ENCODE assay signal across 23 cellular contexts in the genomic region with DNA sequence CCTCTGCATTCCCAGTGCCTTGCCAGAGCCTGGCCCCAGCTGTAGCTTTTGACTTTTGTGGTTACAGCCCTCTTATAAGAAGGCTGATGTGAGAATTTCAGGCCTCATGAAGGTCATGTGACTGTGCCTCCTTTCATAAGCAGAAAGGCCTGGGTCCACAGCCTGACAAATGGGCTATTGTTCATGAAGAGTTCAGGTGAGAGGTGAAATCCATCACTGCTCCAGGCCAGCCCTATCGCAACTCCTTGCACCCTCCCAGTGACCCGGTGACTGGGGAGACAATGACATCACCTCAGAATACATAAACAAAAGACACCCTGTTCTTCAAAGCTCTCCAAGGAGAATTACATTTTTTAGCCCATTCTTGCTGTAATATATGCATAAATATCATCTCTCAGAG.
A peak's percentile ranks its signal among the peaks of the same experiment; 100 is the strongest.
DNase-seq lines count a peak whose midpoint lies in the region; ATAC-seq, FAIRE-seq and TF ChIP-seq lines count a peak whose summit lies in the region.
"Had no signal": no experiment of that assay in that cellular context is flagged by ENCODE, and none has a peak within 500 bp of the region (broad histone marks: within the 10 kb centered on the region; RNA-seq: fewer than 3 reads in every experiment).

No MANE protein-coding gene starts in this region.

- H3K4me3 Mint-ChIP-seq in GM23338 (no peak overlapping the region), neural progenitor cell (no peak overlapping the region)
- H3K4me3 Mint-ChIP-seq: activated T-helper 1 cell treated with anti-CD3 and anti-CD28 coated beads, Interleukin-12 subunit alpha, Interleukin-12 subunit beta, Interleukin-2, Interleukin-4 antibody, amounts not matched to agents 30 ng/mL and 10 ng/mL and 1 ng/mL, durations not matched to agents 14 hours and 24 hours and 36 hours; CD4-positive, alpha-beta T cell had no signal

- SMC1A ChIA-PET in GM12878 (lab: Charles Lee; ENCODE audit: uncharacterized antibody, unreplicated experiment): interaction anchor here (0.8 to 1.4 kb wide), 3 partner anchors 11 to 274 kb away, joined by 3 to 4 read pairs (median 4); no protein-coding TSS in a partner anchor

- H3K4me2 ChIP-seq in GM23338: no peak overlapping the region
- H3K4me2 ChIP-seq in GM12878 (ENCODE audit: control insufficient read depth, insufficient read depth): no peak overlapping the region
- H3K4me2 ChIP-seq in neural progenitor cell: no peak overlapping the region

- H3K4me3 ChIP-seq in GM23338 (no peak overlapping the region), GM12878 (no peak overlapping the region), neural progenitor cell (no peak overlapping the region), aorta (ENCODE audit: low read length in 2 of 2) (no peak overlapping the region)
- H3K4me3 ChIP-seq: stomach, tibial nerve had no signal

- H3K4me1 ChIP-seq in GM23338 (ENCODE audit: insufficient read depth): no peaks in the 10 kb centered on the region
- H3K4me1 ChIP-seq in GM12878 (ENCODE audit: control insufficient read depth, insufficient read depth, low read length): no peaks in the 10 kb centered on the region
- no peaks in the 10 kb centered on the region for H3K4me1 ChIP-seq in neural progenitor cell
- H3K4me1 ChIP-seq in aorta (ENCODE audit: control insufficient read depth in 1 of 2, insufficient read depth in 2 of 2, low read length in 2 of 2): no peaks in the 10 kb centered on the region
- H3K4me1 ChIP-seq: stomach had no signal

- H3K36me3 ChIP-seq in GM23338 (ENCODE audit: insufficient read depth) (no peaks in the 10 kb centered on the region), GM12878 (ENCODE audit: control insufficient read depth in 2 of 2, insufficient read depth in 2 of 2, low read length in 1 of 2) (no peaks in the 10 kb centered on the region), neural progenitor cell (no peaks in the 10 kb centered on the region), aorta (ENCODE audit: control insufficient read depth in 1 of 2, insufficient read depth in 2 of 2, low read length in 1 of 2) (no peaks in the 10 kb centered on the region)
- H3K36me3 ChIP-seq: stomach, tibial nerve had no signal

- TF ChIP-seq RAD21 in Ishikawa (IDR thresholded peaks at IDR 0.05; ENCODE audit: low read depth) (no peak), GM12878 (IDR thresholded peaks at IDR 0.05; ENCODE audit: insufficient read depth, low read depth, low read length) (no peak)

- POLR2A ChIA-PET in GM12878 (lab: Charles Lee): interaction anchor here (0.6 to 1.3 kb wide), 2 partner anchors 45 to 527 kb away, joined by 4 read pairs; no protein-coding TSS in a partner anchor

- TF ChIP-seq CTCF in GM23338 (conservative IDR thresholded peaks at IDR 0.05; ENCODE audit: low read depth in 2 of 2) (no peak), GM12878 (IDR thresholded peaks at IDR 0.05 in 2 of 3, conservative IDR thresholded peaks at IDR 0.05 in 1 of 3; ENCODE audit: control insufficient read depth in 2 of 3, extremely low read depth in 1 of 3, insufficient read depth in 1 of 3, low read depth in 3 of 3, low read length in 3 of 3) (no peak), neural progenitor cell (IDR thresholded peaks at IDR 0.05) (no peak)

- WGBS in GM12878 (ENCODE audit: insufficient coverage, insufficient replicate concordance, low lambda C conversion rate, missing lambda C conversion rate): 71% methylated on average over 2 of the region's 2 CpGs
- WGBS in aorta, 2 donors: 83 to 85% methylated on average over 2 of the region's 2 CpGs

- H3K27me3 Mint-ChIP-seq in GM23338 (ENCODE audit: insufficient read depth, low read depth, poor library complexity) (peaks cover 9% of the 10 kb centered on the region), neural progenitor cell (ENCODE audit: insufficient read depth, low read depth) (peaks cover 2% of the 10 kb centered on the region)
- H3K27me3 Mint-ChIP-seq: CD4-positive, alpha-beta T cell had no signal

- no peaks in the 10 kb centered on the region for H3K9me3 ChIP-seq in GM12878 (replicated peaks; ENCODE audit: control insufficient read depth, insufficient read depth, low read length)
- no peaks in the 10 kb centered on the region for H3K9me3 ChIP-seq in neural progenitor cell (ENCODE audit: low read depth)
- no peaks in the 10 kb centered on the region for H3K9me3 ChIP-seq in aorta (ENCODE audit: control insufficient read depth, low read length)
- H3K9me3 ChIP-seq: stomach, tibial nerve had no signal

- H3K27me3 ChIP-seq in GM23338 (ENCODE audit: insufficient read depth) (no peaks in the 10 kb centered on the region), GM12878 (replicated peaks in 1 of 2; ENCODE audit: control insufficient read depth in 2 of 2, insufficient read depth in 2 of 2, low read length in 1 of 2) (no peaks in the 10 kb centered on the region), neural progenitor cell (no peaks in the 10 kb centered on the region), aorta (ENCODE audit: control insufficient read depth in 1 of 2, insufficient read depth in 2 of 2, low read length in 1 of 2) (no peaks in the 10 kb centered on the region)
- H3K27me3 ChIP-seq: stomach, tibial nerve had no signal

- CTCF ChIA-PET in GM12878 (lab: Yijun Ruan, JAX): interaction anchor here (0.6 to 1.5 kb wide), 3 partner anchors 86 to 218 kb away, joined by 3 to 4 read pairs (median 3); no protein-coding TSS in a partner anchor

- no peak for TF ChIP-seq POLR2A in GM12878 (IDR thresholded peaks at IDR 0.05; ENCODE audit: low read depth, low read length)

- no peaks in the 10 kb centered on the region for H3K36me3 Mint-ChIP-seq in GM23338 (ENCODE audit: low read depth)
- no peaks in the 10 kb centered on the region for H3K36me3 Mint-ChIP-seq in neural progenitor cell
- H3K36me3 Mint-ChIP-seq: activated naive CD4-positive, alpha-beta T cell treated with anti-CD3 and anti-CD28 coated beads, Interleukin-2, amount 50 U/mL, for 72 hours had no signal

- intact Hi-C loops in GM12878 (cut with micrococcal nuclease; ENCODE audit: unreplicated experiment) (no loop called here), aorta (cut with DNase I) (no loop called here)

- in situ Hi-C loops in GM12878 (cut with MboI): no loop called here

- H3K27ac ChIP-seq in GM23338 (ENCODE audit: low read depth): no peak overlapping the region
- no peak overlapping the region for H3K27ac ChIP-seq in GM12878 (ENCODE audit: control insufficient read depth, insufficient read depth)
- no peak overlapping the region for H3K27ac ChIP-seq in neural progenitor cell
- H3K27ac ChIP-seq in aorta (ENCODE audit: low read depth in 1 of 2, low read length in 2 of 2): no peak overlapping the region
- H3K27ac ChIP-seq: epithelial cell of prostate, stomach had no signal

- H2AFZ ChIP-seq in GM23338 (peak overlapping the region; percentile 74; the same call in 1 of the 2 replicates), GM12878 (ENCODE audit: control insufficient read depth, low read depth, low read length) (no peak overlapping the region), neural progenitor cell (replicated peaks) (peak overlapping the region; percentile 57)

- H3K4me1 Mint-ChIP-seq in GM23338 (peaks cover 3% of the 10 kb centered on the region; the same call in 1 of the 3 replicates), neural progenitor cell (peaks cover 9% of the 10 kb centered on the region)

- H3F3A ChIP-seq in GM23338 (replicated peaks; ENCODE audit: low read depth) (no peaks in the 10 kb centered on the region), neural progenitor cell (ENCODE audit: low read depth) (no peaks in the 10 kb centered on the region)

- BruUV-seq in GM12878 (replicated peaks; lab: Mats Ljungman, UMichigan): no TSS peak

- no peak for ATAC-seq in GM23338
- no peak; the same call in 1 of the 3 replicates for ATAC-seq in GM12878
- no peak for ATAC-seq in aorta (ENCODE audit: low FRiP score)
- no peak for ATAC-seq in HG03280 (IDR thresholded peaks at IDR 0.05; ENCODE audit: unreplicated experiment)
- ATAC-seq in HG03108 (IDR thresholded peaks at IDR 0.05; ENCODE audit: unreplicated experiment): no peak
- ATAC-seq: activated naive CD4-positive, alpha-beta T cell treated with anti-CD3 and anti-CD28 coated beads, Interleukin-2, amount 50 U/mL, for 72 hours had no signal

- H4K20me1 ChIP-seq in GM23338 (replicated peaks; ENCODE audit: insufficient read depth): no peaks in the 10 kb centered on the region
- H4K20me1 ChIP-seq in GM12878 (ENCODE audit: control insufficient read depth, insufficient read depth): no peaks in the 10 kb centered on the region
- H4K20me1 ChIP-seq in neural progenitor cell (ENCODE audit: low read depth): no peaks in the 10 kb centered on the region

- FAIRE-seq in GM12878 (lab: Jason Lieb, UNC): no peak
- FAIRE-seq: astrocyte, G401.6, GM18507 had no signal

- RAD21 ChIA-PET in GM12878 (lab: Charles Lee; ENCODE audit: unreplicated experiment): interaction anchor here (0.7 to 1.5 kb wide), 2 partner anchors 92 to 96 kb away, joined by 3 to 5 read pairs; a partner anchor contains a TSS

- H3K79me2 ChIP-seq in GM23338 (replicated peaks; ENCODE audit: insufficient read depth): no peaks in the 10 kb centered on the region
- no peaks in the 10 kb centered on the region for H3K79me2 ChIP-seq in GM12878 (ENCODE audit: control insufficient read depth, insufficient read depth, low read length)
- H3K79me2 ChIP-seq in neural progenitor cell (ENCODE audit: low read depth): no peaks in the 10 kb centered on the region

- DNase-seq in GM23338 (ENCODE audit: low spot score) (no peak), GM12878 (ENCODE audit: low read depth, low spot score) (no peak), neural progenitor cell (ENCODE audit: low spot score) (no peak), NCI-H1694 (lab: John Stamatoyannopoulos, UW) (no peak), aorta (no peak)
- DNase-seq: activated CD4-positive, alpha-beta T cell treated with anti-CD3 and anti-CD28 coated beads for 48 hours; CD4-positive, alpha-beta T cell; kidney glomerular epithelial cell; NCI-H146; NCI-H2227 treated with DMSO at 0.1 percent for 48 hours; SHP77 treated with DMSO at 0.1 percent for 48 hours; stimulated activated CD4-positive, alpha-beta T cell treated with anti-CD3 and anti-CD28 coated beads, Interleukin-4, amount 100 ng/mL, for 4 hours; stomach had no signal

- H3K27ac Mint-ChIP-seq in GM23338 (no peak overlapping the region), neural progenitor cell (no peak overlapping the region)
- H3K27ac Mint-ChIP-seq: activated T-helper 1 cell treated with anti-CD3 and anti-CD28 coated beads, Interleukin-12 subunit alpha, Interleukin-12 subunit beta, Interleukin-2, Interleukin-4 antibody, amounts not matched to agents 30 ng/mL and 10 ng/mL and 1 ng/mL, durations not matched to agents 14 hours and 24 hours and 36 hours; CD4-positive, alpha-beta T cell had no signal

- H3K9ac ChIP-seq in GM12878 (ENCODE audit: control insufficient read depth, insufficient read depth, low read length) (no peak overlapping the region), neural progenitor cell (no peak overlapping the region)

- no peaks in the 10 kb centered on the region for H3K9me3 Mint-ChIP-seq in GM23338
- H3K9me3 Mint-ChIP-seq in neural progenitor cell: peaks cover 3% of the 10 kb centered on the region
- H3K9me3 Mint-ChIP-seq: activated T-helper 1 cell treated with anti-CD3 and anti-CD28 coated beads, Interleukin-12 subunit alpha, Interleukin-12 subunit beta, Interleukin-2, Interleukin-4 antibody, amounts not matched to agents 30 ng/mL and 10 ng/mL and 1 ng/mL, durations not matched to agents 14 hours and 24 hours and 36 hours; CD4-positive, alpha-beta T cell had no signal

- H3K9me2 ChIP-seq in GM23338 (ENCODE audit: insufficient read depth): no peaks in the 10 kb centered on the region

- TF ChIP-seq EP300 in Ishikawa (IDR thresholded peaks at IDR 0.05; ENCODE audit: borderline replicate concordance) (no peak), GM12878 (IDR thresholded peaks at IDR 0.05; ENCODE audit: borderline replicate concordance in 1 of 2, control insufficient read depth in 1 of 2, low read depth in 2 of 2, low read length in 2 of 2) (no peak)
